In genomic region chr5:89324990-89325389, GRCh38 we compare ENCODE assay signal across 16 cellular contexts.
"Had no signal": no experiment of that assay in that cellular context is flagged by ENCODE, and none has a peak within 500 bp of the region (broad histone marks: within the 10 kb centered on the region; RNA-seq: fewer than 3 reads in every experiment).

No MANE protein-coding gene starts in this region.

- H3K4me3 ChIP-seq: coronary artery, left ventricle myocardium inferior, sigmoid colon, thoracic aorta had no signal

- H3K27me3 ChIP-seq: brain microvascular endothelial cell, foreskin keratinocyte, sigmoid colon had no signal

- H3K36me3 ChIP-seq: brain microvascular endothelial cell, left ventricle myocardium inferior, sigmoid colon, thoracic aorta had no signal

- H3K27ac ChIP-seq: brain microvascular endothelial cell, coronary artery, foreskin keratinocyte, left ventricle myocardium inferior, sigmoid colon, thoracic aorta had no signal

- H3K9me3 ChIP-seq: left ventricle myocardium inferior, sigmoid colon, thoracic aorta had no signal

- H3K4me1 ChIP-seq: foreskin keratinocyte, left ventricle myocardium inferior, sigmoid colon had no signal

- DNase-seq: activated CD4-positive, alpha-beta T cell treated with anti-CD3 and anti-CD28 coated beads for 4 hours; activated CD8-positive, alpha-beta T cell treated with anti-CD3 and anti-CD28 coated beads, Interleukin-2, amount 10 ng/mL, durations not matched to agents 7 days and 5 days; activated naive CD8-positive, alpha-beta T cell treated with anti-CD3 and anti-CD28 coated beads, Interleukin-2, amount 10 ng/mL, durations not matched to agents 7 days and 5 days; anterior cingulate cortex; brain microvascular endothelial cell; effector CD8-positive, alpha-beta T cell; foreskin keratinocyte; glutamatergic neuron; hypothalamus; left ventricle myocardium inferior; sigmoid colon; stimulated activated CD4-positive, alpha-beta T cell treated with anti-CD3 and anti-CD28 coated beads, Interleukin-2, amount 100 ng/mL, for 24 hours; T-cell; T1000 had no signal

- ATAC-seq: activated CD8-positive, alpha-beta T cell treated with anti-CD3 and anti-CD28 coated beads, Interleukin-2, amount 10 ng/mL, durations not matched to agents 7 days and 5 days; foreskin keratinocyte; T-cell had no signal
